Comparison of ENCODE assay signal across 8 cellular contexts in genomic region chr10:6406220-6407033, GRCh38.
DNase-seq lines count a peak whose midpoint lies in the region; ATAC-seq and TF ChIP-seq lines count a peak whose summit lies in the region.

No MANE protein-coding gene starts in this region.

- no peak overlapping the region for H3K4me3 ChIP-seq in Peyer's patch
- H3K4me3 ChIP-seq in coronary artery, result no peak overlapping the region
- H3K4me3 ChIP-seq in gastrocnemius medialis, result no peak overlapping the region

- peaks cover 8% of the 10 kb centered on the region for H3K36me3 Mint-ChIP-seq in stimulated activated effector memory CD8-positive, alpha-beta T cell treated with anti-CD3 and anti-CD28 coated beads, Interleukin-12 subunit alpha, Interleukin-12 subunit beta, amount 100 ng/mL, for 72 hours

- H3K4me1 ChIP-seq in Peyer's patch, result peaks cover 0 to 16% (median 0%) of the 10 kb centered on the region in 4 donors
- H3K4me1 ChIP-seq in gastrocnemius medialis, result peaks cover 20 to 23% of the 10 kb centered on the region in 2 donors

- TF ChIP-seq POLR2A in Peyer's patch (IDR thresholded peaks at IDR 0.05) (no peak), gastrocnemius medialis (IDR thresholded peaks at IDR 0.05) (no peak)

- peak overlapping the region; percentile 9 for H3K27ac Mint-ChIP-seq in stimulated activated effector memory CD8-positive, alpha-beta T cell treated with anti-CD3 and anti-CD28 coated beads, Interleukin-12 subunit alpha, Interleukin-12 subunit beta, amount 100 ng/mL, for 72 hours

- ATAC-seq in stimulated activated effector memory CD8-positive, alpha-beta T cell treated with anti-CD3 and anti-CD28 coated beads, Interleukin-12 subunit alpha, Interleukin-12 subunit beta, amount 100 ng/mL, for 72 hours, result peak; percentile 66
- ATAC-seq in gastrocnemius medialis (no peak), HG03432 (IDR thresholded peaks at IDR 0.05; ENCODE audit: unreplicated experiment) (no peak)

- H3K27me3 ChIP-seq in Peyer's patch (no peaks in the 10 kb centered on the region), gastrocnemius medialis (no peaks in the 10 kb centered on the region)

- H3K4me1 Mint-ChIP-seq in stimulated activated effector memory CD8-positive, alpha-beta T cell treated with anti-CD3 and anti-CD28 coated beads, Interleukin-12 subunit alpha, Interleukin-12 subunit beta, amount 100 ng/mL, for 72 hours, result peaks cover 48% of the 10 kb centered on the region

- TF ChIP-seq CTCF in Peyer's patch (IDR thresholded peaks at IDR 0.05), result peak in 5 of 6 experiments; percentile 35 to 56 (median 45)
- TF ChIP-seq CTCF in coronary artery (IDR thresholded peaks at IDR 0.05), result no peak
- no peak for TF ChIP-seq CTCF in gastrocnemius medialis (IDR thresholded peaks at IDR 0.05 in 4 of 5, conservative IDR thresholded peaks at IDR 0.05 in 1 of 5)

- H3K27ac ChIP-seq in Peyer's patch (no peak overlapping the region), coronary artery (no peak overlapping the region), gastrocnemius medialis (no peak overlapping the region)

- DNase-seq in stimulated activated CD4-positive, alpha-beta T cell treated with anti-CD3 and anti-CD28 coated beads, Interleukin-1b, Interleukin-23, amount 100 ng/mL, for 48 hours, result peak; percentile 38
- no peak for DNase-seq in stimulated activated CD4-positive, alpha-beta T cell treated with anti-CD3 and anti-CD28 coated beads, Interleukin-12 subunit alpha, Interleukin-12 subunit beta, amount 100 ng/mL, for 4 hours
- DNase-seq in Peyer's patch, result no peak
- peak; percentile 8 for DNase-seq in coronary artery (ENCODE audit: low spot score)
- DNase-seq in stimulated activated effector memory CD8-positive, alpha-beta T cell treated with anti-CD3 and anti-CD28 coated beads, Interleukin-12 subunit alpha, Interleukin-12 subunit beta, amount 100 ng/mL, for 72 hours (ENCODE audit: low spot score in 2 of 2), result no peak
- no peak for DNase-seq in posterior vena cava (ENCODE audit: low spot score)
- DNase-seq in gastrocnemius medialis, result no peak

- in situ Hi-C loops in gastrocnemius medialis (cut with MboI; ENCODE audit: low sequenced_read_pairs in 4 of 4), result loop anchor here in 3 of 4 donors (5.0 to 25.0 kb wide), 3 partner anchors 192 to 1006 kb away; partner anchors contain the start of gene SFMBT2 (in 1 of the 3)

- intact Hi-C loops in posterior vena cava (cut with DNase I) (loop anchor here in 1 of 2 donors (10.0 kb wide), 2 partner anchors 202 to 292 kb away; partner anchors contain the start of gene PFKFB3), gastrocnemius medialis (cut with DNase I; ENCODE audit: low total_unique reads) (loop anchor here (10.0 kb wide), 1 partner anchor 998 kb away; no protein-coding TSS in a partner anchor)

- peak overlapping the region; percentile 34 for H3K4me3 Mint-ChIP-seq in stimulated activated effector memory CD8-positive, alpha-beta T cell treated with anti-CD3 and anti-CD28 coated beads, Interleukin-12 subunit alpha, Interleukin-12 subunit beta, amount 100 ng/mL, for 72 hours

- no peaks in the 10 kb centered on the region for H3K9me3 Mint-ChIP-seq in stimulated activated effector memory CD8-positive, alpha-beta T cell treated with anti-CD3 and anti-CD28 coated beads, Interleukin-12 subunit alpha, Interleukin-12 subunit beta, amount 100 ng/mL, for 72 hours

- H3K9me3 ChIP-seq in Peyer's patch, result no peaks in the 10 kb centered on the region
- no peaks in the 10 kb centered on the region for H3K9me3 ChIP-seq in gastrocnemius medialis

- H3K36me3 ChIP-seq in Peyer's patch, result no peaks in the 10 kb centered on the region
- H3K36me3 ChIP-seq in gastrocnemius medialis, result no peaks in the 10 kb centered on the region

Comparison
In these comparisons a context has a peak if more than half of its experiments do, and no peak if none do; other contexts are left out.
1. DNase-seq: peak in stimulated activated CD4-positive, alpha-beta T cell treated with anti-CD3 and anti-CD28 coated beads, Interleukin-1b, Interleukin-23, amount 100 ng/mL, for 48 hours (single experiment) and coronary artery (single experiment); none in stimulated activated CD4-positive, alpha-beta T cell treated with anti-CD3 and anti-CD28 coated beads, Interleukin-12 subunit alpha, Interleukin-12 subunit beta, amount 100 ng/mL, for 4 hours (single experiment), Peyer's patch (0 of 3), stimulated activated effector memory CD8-positive, alpha-beta T cell treated with anti-CD3 and anti-CD28 coated beads, Interleukin-12 subunit alpha, Interleukin-12 subunit beta, amount 100 ng/mL, for 72 hours (0 of 2), posterior vena cava (single experiment) and gastrocnemius medialis (0 of 2).
2. CTCF ChIP-seq: peak in Peyer's patch (5 of 6); none in coronary artery (single experiment) and gastrocnemius medialis (0 of 5).